In genomic region chr10:86354761-86355540, GRCh38 we compare ENCODE assay signal across 17 cellular contexts. TPM values are rescaled to one million over a fixed set of nuclear protein-coding genes. Genes with fewer than 3 reads are reported as not detected.
A peak's percentile ranks its signal among the peaks of the same experiment; 100 is the strongest.
DNase-seq lines count a peak whose midpoint lies in the region; ATAC-seq and TF ChIP-seq lines count a peak whose summit lies in the region.
"Had no signal": no experiment of that assay in that cellular context is flagged by ENCODE, and none has a peak within 500 bp of the region (broad histone marks: within the 10 kb centered on the region; RNA-seq: fewer than 3 reads in every experiment).

No MANE protein-coding gene starts in this region.

- no peak overlapping the region for H3K4me2 ChIP-seq in mesenchymal stem cell (ENCODE audit: low read length, poor library complexity, severe bottlenecking)
- H3K4me2 ChIP-seq: hepatocyte, PC-9 had no signal

- H2AFZ ChIP-seq in mesenchymal stem cell (ENCODE audit: low read depth, low read length) = no peak overlapping the region
- H2AFZ ChIP-seq: hepatocyte, PC-9 had no signal

- no peak overlapping the region for H3K9ac ChIP-seq in mesenchymal stem cell (ENCODE audit: low read length)

- no peak overlapping the region for H3K4ac ChIP-seq in mesenchymal stem cell (ENCODE audit: low read depth in 1 of 2, low read length in 2 of 2)

- no peaks in the 10 kb centered on the region for H3K36me3 ChIP-seq in upper lobe of left lung
- no peaks in the 10 kb centered on the region for H3K36me3 ChIP-seq in tibial nerve
- no peaks in the 10 kb centered on the region for H3K36me3 ChIP-seq in mesenchymal stem cell (ENCODE audit: control insufficient read depth in 1 of 2, insufficient read depth in 2 of 2, low read depth in 1 of 2, low read length in 2 of 2)
- H3K36me3 ChIP-seq: thoracic aorta had no signal

- H4K8ac ChIP-seq in mesenchymal stem cell (ENCODE audit: low read length) = no peak overlapping the region

- H2BK15ac ChIP-seq in mesenchymal stem cell (ENCODE audit: low read depth, poor library complexity, severe bottlenecking) = no peak overlapping the region

- H4K91ac ChIP-seq in mesenchymal stem cell (ENCODE audit: low read length) = no peak overlapping the region

- H3K18ac ChIP-seq in mesenchymal stem cell (ENCODE audit: low read depth in 1 of 2, low read length in 2 of 2) = no peak overlapping the region

- no peaks in the 10 kb centered on the region for H3K27me3 ChIP-seq in upper lobe of left lung
- H3K27me3 ChIP-seq in tibial nerve = no peaks in the 10 kb centered on the region
- H3K27me3 ChIP-seq in mesenchymal stem cell (ENCODE audit: control insufficient read depth in 1 of 2, insufficient read depth in 1 of 2, low read length in 2 of 2) = peaks cover 6 to 23% of the 10 kb centered on the region in 2 experiments

- 71 to 78% methylated on average over 5 to 8 of the region's 9 CpGs for WGBS in upper lobe of left lung, 2 donors
- 73 to 83% methylated on average over 8 of the region's 9 CpGs for WGBS in tibial nerve, 2 donors
- WGBS in mesenchymal stem cell = 77% methylated on average over 8 of the region's 9 CpGs

- H3K79me1 ChIP-seq in mesenchymal stem cell (replicated peaks; ENCODE audit: low read length, poor library complexity, severe bottlenecking) = no peaks in the 10 kb centered on the region

- H3K23ac ChIP-seq in mesenchymal stem cell (ENCODE audit: low read length in 2 of 2) = no peak overlapping the region

- no peak for TF ChIP-seq CTCF in upper lobe of left lung (IDR thresholded peaks at IDR 0.05)
- no peak for TF ChIP-seq CTCF in tibial nerve (IDR thresholded peaks at IDR 0.05)

- no peak overlapping the region for H2AK5ac ChIP-seq in mesenchymal stem cell (ENCODE audit: low read length, severe bottlenecking)

- H3K4me3 ChIP-seq in upper lobe of left lung = no peak overlapping the region
- no peak overlapping the region for H3K4me3 ChIP-seq in tibial nerve
- no peak overlapping the region for H3K4me3 ChIP-seq in mesenchymal stem cell (ENCODE audit: insufficient read depth in 1 of 2, low read depth in 1 of 2, low read length in 2 of 2)
- H3K4me3 ChIP-seq: hepatocyte, lung, PC-9, thoracic aorta had no signal

- no peak overlapping the region for H2BK120ac ChIP-seq in mesenchymal stem cell (ENCODE audit: low read depth, low read length)

- H3K9me3 ChIP-seq in upper lobe of left lung (no peaks in the 10 kb centered on the region), tibial nerve (peaks cover 0 to 9% (median 0%) of the 10 kb centered on the region in 4 donors), mesenchymal stem cell (ENCODE audit: control insufficient read depth, low read length) (no peaks in the 10 kb centered on the region)
- H3K9me3 ChIP-seq: thoracic aorta had no signal

- H3K27ac ChIP-seq in cingulate gyrus (ENCODE audit: low read depth, low read length) = peak overlapping the region; percentile 97
- H3K27ac ChIP-seq in upper lobe of left lung = peak overlapping the region in 1 of 4 donors; percentile 48
- H3K27ac ChIP-seq in tibial nerve = no peak overlapping the region
- H3K27ac ChIP-seq in mesenchymal stem cell (ENCODE audit: low read length, poor library complexity, severe bottlenecking) = no peak overlapping the region
- H3K27ac ChIP-seq: 22Rv1, hepatocyte, PC-9, thoracic aorta had no signal

- peak; percentile 67 for ATAC-seq in HG03520 (IDR thresholded peaks at IDR 0.05; ENCODE audit: unreplicated experiment)
- ATAC-seq in upper lobe of left lung (ENCODE audit: low FRiP score in 2 of 2) = peak; percentile 4 to 38

- H3K4me1 ChIP-seq in upper lobe of left lung = peaks cover 0 to 19% (median 16%) of the 10 kb centered on the region in 4 donors
- H3K4me1 ChIP-seq in tibial nerve = peaks cover 0 to 23% (median 0%) of the 10 kb centered on the region in 4 donors
- no peaks in the 10 kb centered on the region for H3K4me1 ChIP-seq in mesenchymal stem cell (ENCODE audit: control insufficient read depth, insufficient read depth, low read depth, low read length)

- TF ChIP-seq EP300 in upper lobe of left lung (IDR thresholded peaks at IDR 0.05) = no peak
- TF ChIP-seq EP300 in tibial nerve (IDR thresholded peaks at IDR 0.05) = no peak

- H2BK12ac ChIP-seq in mesenchymal stem cell (ENCODE audit: low read length in 2 of 2) = no peak overlapping the region

- TF ChIP-seq POLR2A in upper lobe of left lung (IDR thresholded peaks at IDR 0.05) (no peak), tibial nerve (IDR thresholded peaks at IDR 0.05) (no peak)

- DNase-seq in DMS 273 (lab: John Stamatoyannopoulos, UW; ENCODE audit: unreplicated experiment) (peak; percentile 3), DMS 273 treated with DMSO at 0.1 percent for 48 hours (lab: John Stamatoyannopoulos, UW) (no peak), upper lobe of left lung (no peak), NCI-H2029 (lab: John Stamatoyannopoulos, UW) (no peak), tibial nerve (ENCODE audit: low spot score in 2 of 2) (no peak), mesenchymal stem cell (no peak)
- DNase-seq: activated CD4-positive, alpha-beta T cell treated with anti-CD3 and anti-CD28 coated beads, Interleukin-2, amount 50 U/mL, for 4 hours; erythroblast; PC-9; small intestine had no signal

- H2BK5ac ChIP-seq in mesenchymal stem cell (ENCODE audit: low read depth, low read length, poor library complexity, severe bottlenecking) = no peak overlapping the region

- H3K14ac ChIP-seq in mesenchymal stem cell (ENCODE audit: low read length in 2 of 2) = no peak overlapping the region

RNA-seq across cellular contexts. Expression of gene GRID1, which starts 11.6 kb away (rescaled TPM):
- 1 to 10 TPM; 1.5 to 5.2 (median 3.2) TPM for total RNA-seq in upper lobe of left lung
- 10 to 100 TPM in 3 of 4 donors, 1 to 10 TPM in 1; 7.7 to 16.3 (median 10.5) TPM for total RNA-seq in tibial nerve
- 0.23 TPM for polyA plus RNA-seq in mesenchymal stem cell (2013, experiment 1 of 2)
- polyA plus RNA-seq in mesenchymal stem cell (2013, experiment 2 of 2) = 0.29 TPM
- total RNA-seq: LHCN-M2, PC-9 had no signal
